In genomic region chr7:44063547-44063893, GRCh38 we compare ENCODE assay signal across 21 cellular contexts. TPM values are rescaled to one million over a fixed set of nuclear protein-coding genes. Genes with fewer than 3 reads are reported as not detected.
DNase-seq lines count a peak whose midpoint lies in the region; ATAC-seq, FAIRE-seq and TF ChIP-seq lines count a peak whose summit lies in the region.
"Had no signal": no experiment of that assay in that cellular context is flagged by ENCODE, and none has a peak within 500 bp of the region (broad histone marks: within the 10 kb centered on the region; RNA-seq: fewer than 3 reads in every experiment).

No MANE protein-coding gene starts in this region.

- H3K36me3 ChIP-seq in Panc1 (ENCODE audit: control insufficient read depth, insufficient read depth, low read length): 0 out of 2 replicates have a peak, but pooled peaks cover 5% of the 10 kb centered on the region
- peaks cover 13 to 17% of the 10 kb centered on the region in 2 donors for H3K36me3 ChIP-seq in kidney (ENCODE audit: control insufficient read depth in 1 of 2, insufficient read depth in 2 of 2, low read length in 2 of 2)

- in situ Hi-C loops in Panc1 (cut with HindIII; ENCODE audit: low pct_unique_long_range_greater_than_20kb, low sequenced_read_pairs): no loop called here

- H3K27me3 ChIP-seq in Panc1 (ENCODE audit: control insufficient read depth, insufficient read depth, low read length): no peaks in the 10 kb centered on the region
- H3K27me3 ChIP-seq: colonic mucosa, esophagus muscularis mucosa, vagina had no signal

- H3K9me3 ChIP-seq in Panc1 (ENCODE audit: control insufficient read depth, insufficient read depth, low read depth, low read length): no peaks in the 10 kb centered on the region
- H3K9me3 ChIP-seq in kidney (ENCODE audit: control insufficient read depth in 1 of 2, low read length in 2 of 2): no peaks in the 10 kb centered on the region
- H3K9me3 ChIP-seq: colonic mucosa, esophagus muscularis mucosa, vagina had no signal

- H3K4me3 ChIP-seq in Panc1 (ENCODE audit: low read depth in 2 of 2, low read length in 2 of 2): no peak overlapping the region
- H3K4me3 ChIP-seq in kidney (ENCODE audit: low read length in 2 of 2): no peak overlapping the region
- H3K4me3 ChIP-seq: colonic mucosa, esophagus muscularis mucosa, vagina had no signal

- no peak for ATAC-seq in Panc1
- no peak for ATAC-seq in left lobe of liver
- ATAC-seq: activated T-cell treated with anti-CD3 and anti-CD28 coated beads, Interleukin-2, amount 50 U/mL, for 72 hours had no signal

- peak overlapping the region; percentile 80 for H3K27ac ChIP-seq in 22Rv1
- no peak overlapping the region for H3K27ac ChIP-seq in Panc1 (ENCODE audit: low read length)
- H3K27ac ChIP-seq in kidney (ENCODE audit: low read depth in 2 of 2, low read length in 2 of 2): peak overlapping the region in 1 of 2 donors; percentile 9
- H3K27ac ChIP-seq: colonic mucosa, esophagus muscularis mucosa, vagina had no signal

- BruUV-seq in Panc1 (replicated peaks; lab: Mats Ljungman, UMichigan): TSS peak; percentile 15

- DNase-seq in Panc1 (ENCODE audit: low read depth, low spot score) (no peak), kidney (peak; percentile 71), middle frontal gyrus (ENCODE audit: extremely low spot score, low spot score) (no peak), left lobe of liver (ENCODE audit: low spot score) (no peak)
- no peak for DNase-seq in stimulated activated CD4-positive, alpha-beta T cell treated with anti-CD3 and anti-CD28 coated beads, Interleukin-2, amount 100 ng/mL, for 24 hours
- DNase-seq: activated CD4-positive, alpha-beta T cell treated with anti-CD3 and anti-CD28 coated beads, Interleukin-2, amount 10 ng/mL, durations not matched to agents 24 days and 14 days; activated T-cell treated with anti-CD3 and anti-CD28 coated beads, Interleukin-2, amount 50 U/mL, for 72 hours; amniotic stem cell; colonic mucosa; hypothalamus; KBM-7; NCI-H1436; NCI-H524 treated with DMSO at 0.1 percent for 48 hours; stimulated activated CD4-positive, alpha-beta T cell treated with anti-CD3 and anti-CD28 coated beads, Interleukin-4, amount 100 ng/mL, for 1 hour; stimulated activated naive CD4-positive, alpha-beta T cell treated with Interleukin-2 at 50 U/mL for 16 hours had no signal

- CTCF ChIA-PET in Panc1 (lab: Charles Lee): interaction anchor here (0.7 kb wide), 1 partner anchor 44 kb away, joined by 4 read pairs; no protein-coding TSS in a partner anchor

- TF ChIP-seq CTCF in 22Rv1 (IDR thresholded peaks at IDR 0.05) (no peak), Panc1 (IDR thresholded peaks at IDR 0.05) (no peak), kidney (IDR thresholded peaks at IDR 0.05; ENCODE audit: borderline replicate concordance, extremely low read depth, insufficient read depth) (no peak)

- H3K4me1 ChIP-seq in Panc1 (ENCODE audit: control insufficient read depth, insufficient read depth, low read length) (peaks cover 11% of the 10 kb centered on the region), kidney (ENCODE audit: control insufficient read depth in 1 of 2, insufficient read depth in 1 of 2, low read depth in 1 of 2, low read length in 2 of 2) (peaks cover 5 to 21% of the 10 kb centered on the region in 2 donors)
- H3K4me1 ChIP-seq: colonic mucosa had no signal

- H3K9ac ChIP-seq in kidney (ENCODE audit: low read length in 2 of 2): no peak overlapping the region

- FAIRE-seq in kidney (lab: Jason Lieb, UNC): no peak
- FAIRE-seq: D721Med had no signal

- intact Hi-C loops in Panc1 (cut with micrococcal nuclease; ENCODE audit: unreplicated experiment) (no loop called here), kidney (cut with DNase I) (no loop called here)

- POLR2A ChIA-PET in Panc1 (lab: Charles Lee): interaction anchor here (0.6 kb wide), 1 partner anchor 53 kb away, joined by 5 read pairs; no protein-coding TSS in a partner anchor

RNA-seq across cellular contexts. Expression of gene PGAM2, which starts 1.8 kb away (rescaled TPM):
- total RNA-seq in Panc1 (2021; ENCODE audit: unreplicated experiment): 1.3 TPM
- polyA plus RNA-seq in Panc1 (2012; ENCODE audit: insufficient read length): 0.99 TPM
- total RNA-seq in kidney: 2.1 TPM
- 37.7 TPM for polyA plus RNA-seq in kidney (ENCODE audit: insufficient read depth, low read depth, low replicate concordance)
- total RNA-seq in left lobe of liver: not detected
- total RNA-seq: pulmonary artery endothelial cell, vagina had no signal
- polyA plus RNA-seq: AG04450 had no signal

RNA-seq across cellular contexts. Expression of gene POLM, which starts 18.8 kb away (rescaled TPM):
- 36.9 TPM for total RNA-seq in Panc1 (2021; ENCODE audit: unreplicated experiment)
- polyA plus RNA-seq in Panc1 (2012; ENCODE audit: insufficient read length): 25.4 TPM
- total RNA-seq in kidney: 41.4 TPM
- 16.3 TPM for polyA plus RNA-seq in kidney (ENCODE audit: insufficient read depth, low read depth, low replicate concordance)
- total RNA-seq in left lobe of liver: 21.0 TPM

RNA-seq across cellular contexts. Expression of gene DBNL, which starts 19.0 kb away (rescaled TPM):
- total RNA-seq in Panc1 (2021; ENCODE audit: unreplicated experiment): 111 TPM
- polyA plus RNA-seq in Panc1 (2012; ENCODE audit: insufficient read length): 215 TPM
- total RNA-seq in kidney: 103 TPM
- 85.9 TPM for polyA plus RNA-seq in kidney (ENCODE audit: insufficient read depth, low read depth, low replicate concordance)
- total RNA-seq in left lobe of liver: 38.9 TPM

RNA-seq across cellular contexts. Expression of gene AEBP1, which starts 40.6 kb away (rescaled TPM):
- 0.62 TPM for total RNA-seq in Panc1 (2021; ENCODE audit: unreplicated experiment)
- 1.2 TPM for polyA plus RNA-seq in Panc1 (2012; ENCODE audit: insufficient read length)
- total RNA-seq in kidney: 164 TPM
- 89.4 TPM for polyA plus RNA-seq in kidney (ENCODE audit: insufficient read depth, low read depth, low replicate concordance)
- 9.4 TPM for total RNA-seq in left lobe of liver

RNA-seq across cellular contexts. Expression of gene POLD2, which starts 59.8 kb away (rescaled TPM):
- total RNA-seq in Panc1 (2021; ENCODE audit: unreplicated experiment): 195 TPM
- polyA plus RNA-seq in Panc1 (2012; ENCODE audit: insufficient read length): 263 TPM
- 60.0 TPM for total RNA-seq in kidney
- polyA plus RNA-seq in kidney (ENCODE audit: insufficient read depth, low read depth, low replicate concordance): 119 TPM
- 78.3 TPM for total RNA-seq in left lobe of liver
